Comparison of ENCODE assay signal across 1 cellular context in the genomic region with DNA sequence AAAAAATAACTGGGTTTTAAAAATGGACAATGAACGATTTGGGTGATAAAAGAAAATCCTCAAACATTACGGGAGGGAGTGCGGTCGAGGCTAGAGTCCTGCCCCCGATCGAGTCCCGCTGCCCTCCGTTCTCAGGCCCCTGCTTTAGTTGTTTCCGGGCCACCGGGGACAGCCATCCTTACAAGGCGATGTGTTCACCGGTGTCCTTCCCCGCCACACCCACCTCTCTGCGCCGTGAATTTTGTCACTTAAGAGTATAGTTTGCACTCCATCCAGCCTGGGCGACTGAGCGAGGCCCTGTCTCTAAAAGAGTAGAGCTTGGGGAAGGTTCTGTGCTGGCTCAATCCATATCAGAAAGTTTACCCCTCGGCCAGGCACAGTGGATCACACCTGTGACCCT.
TF ChIP-seq lines count a peak whose summit lies in the region.

No MANE protein-coding gene starts in this region.

TF ChIP-seq in HepG2, 621 proteins besides CTCF, POLR2A, EP300 and RAD21:
- TF ChIP-seq HES4 (CRISPR knock-in tag; IDR thresholded peaks at IDR 0.05; ENCODE audit: borderline replicate concordance) (no peak), ATRX (CRISPR knock-in tag; IDR thresholded peaks at IDR 0.05; ENCODE audit: borderline replicate concordance) (no peak), ZNF775 (CRISPR knock-in tag; IDR thresholded peaks at IDR 0.05; ENCODE audit: borderline replicate concordance) (no peak), ZNF841 (CRISPR knock-in tag; IDR thresholded peaks at IDR 0.05; ENCODE audit: borderline replicate concordance) (no peak), ZFX (CRISPR knock-in tag; IDR thresholded peaks at IDR 0.05; ENCODE audit: low read depth) (no peak), YEATS4 (CRISPR knock-in tag; IDR thresholded peaks at IDR 0.05; ENCODE audit: borderline replicate concordance) (no peak)
